ENCODE assay signal across 31 cellular contexts in the genomic region with DNA sequence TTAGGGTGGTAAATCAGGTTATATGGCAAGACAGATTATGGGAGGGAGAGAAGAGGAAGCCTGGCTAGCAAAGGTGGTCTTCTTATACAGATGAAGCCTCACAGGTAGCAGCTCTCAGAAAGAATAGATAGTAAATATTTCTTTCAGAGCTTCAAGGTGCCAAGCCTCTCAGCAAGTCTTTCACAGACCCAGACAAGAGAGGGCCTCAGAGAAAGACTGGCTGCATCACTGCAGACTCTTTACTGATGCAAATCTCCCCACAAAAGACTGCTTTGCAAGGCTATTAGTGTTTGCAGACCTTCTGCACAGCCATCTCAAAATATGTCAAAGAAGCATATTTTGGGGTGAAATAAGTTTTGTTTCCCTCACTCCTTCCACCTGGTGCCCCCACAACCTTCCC.
"Had no signal": no experiment of that assay in that cellular context is flagged by ENCODE, and none has a peak within 500 bp of the region (broad histone marks: within the 10 kb centered on the region; RNA-seq: fewer than 3 reads in every experiment).

No MANE protein-coding gene starts in this region.

- H3K27me3 Mint-ChIP-seq: activated CD4-positive, alpha-beta memory T cell treated with anti-CD3 and anti-CD28 coated beads, Interleukin-2, amount 10 ng/mL, durations not matched to agents 7 days and 5 days; activated CD4-positive, alpha-beta T cell treated with anti-CD3 and anti-CD28 coated beads, Interleukin-2, amount 10 ng/mL, durations not matched to agents 24 days and 14 days; activated naive CD4-positive, alpha-beta T cell treated with anti-CD3 and anti-CD28 coated beads, Interleukin-2, amount 10 ng/mL, durations not matched to agents 7 days and 5 days; activated T-cell treated with anti-CD3 and anti-CD28 coated beads, Interleukin-2, amount 50 U/mL, for 24 hours; progenitor cell of endocrine pancreas; stimulated activated naive CD8-positive, alpha-beta T cell treated with anti-CD3 and anti-CD28 coated beads, Interleukin-15, Interleukin-2, amounts not matched to agents 100 ng/mL and 50 ng/mL, for 24 hours had no signal

- H3K4me3 ChIP-seq: ascending aorta, cardiac muscle cell, colonic mucosa, gastrocnemius medialis, hepatocyte, lower lobe of right lung, right lobe of liver, thoracic aorta had no signal

- H3K4me1 ChIP-seq: ascending aorta, colonic mucosa, gastrocnemius medialis, lower lobe of right lung, right lobe of liver had no signal

- H3K9me3 ChIP-seq: colonic mucosa, gastrocnemius medialis, lower lobe of right lung, neutrophil, right lobe of liver, thoracic aorta had no signal

- H3K36me3 Mint-ChIP-seq: activated naive CD4-positive, alpha-beta T cell treated with anti-CD3 and anti-CD28 coated beads, Interleukin-2, amount 10 ng/mL, durations not matched to agents 7 days and 5 days; activated naive CD8-positive, alpha-beta T cell treated with anti-CD3 and anti-CD28 coated beads, Interleukin-2, amount 10 ng/mL, durations not matched to agents 7 days and 5 days; natural killer cell had no signal

- H3K27ac Mint-ChIP-seq: activated CD4-positive, alpha-beta memory T cell treated with anti-CD3 and anti-CD28 coated beads, Interleukin-2, amount 10 ng/mL, durations not matched to agents 7 days and 5 days; activated CD4-positive, alpha-beta T cell treated with anti-CD3 and anti-CD28 coated beads, Interleukin-2, amount 10 ng/mL, durations not matched to agents 24 days and 14 days; activated naive CD4-positive, alpha-beta T cell treated with anti-CD3 and anti-CD28 coated beads, Interleukin-2, amount 10 ng/mL, durations not matched to agents 7 days and 5 days; activated naive CD8-positive, alpha-beta T cell treated with anti-CD3 and anti-CD28 coated beads, Interleukin-2, amount 10 ng/mL, durations not matched to agents 7 days and 5 days; activated T-cell treated with anti-CD3 and anti-CD28 coated beads, Interleukin-2, amount 50 U/mL, for 24 hours; natural killer cell; progenitor cell of endocrine pancreas; stimulated activated naive CD8-positive, alpha-beta T cell treated with anti-CD3 and anti-CD28 coated beads, Interleukin-15, Interleukin-2, amounts not matched to agents 100 ng/mL and 50 ng/mL, for 24 hours had no signal

- ATAC-seq: gastrocnemius medialis, lower lobe of right lung, natural killer cell had no signal

- H3K9me3 Mint-ChIP-seq: activated CD4-positive, alpha-beta memory T cell treated with anti-CD3 and anti-CD28 coated beads, Interleukin-2, amount 10 ng/mL, durations not matched to agents 7 days and 5 days; activated CD4-positive, alpha-beta T cell treated with anti-CD3 and anti-CD28 coated beads, Interleukin-2, amount 10 ng/mL, durations not matched to agents 24 days and 14 days; activated naive CD4-positive, alpha-beta T cell treated with anti-CD3 and anti-CD28 coated beads, Interleukin-2, amount 10 ng/mL, durations not matched to agents 7 days and 5 days; activated naive CD8-positive, alpha-beta T cell treated with anti-CD3 and anti-CD28 coated beads, Interleukin-2, amount 10 ng/mL, durations not matched to agents 7 days and 5 days; activated T-cell treated with anti-CD3 and anti-CD28 coated beads, Interleukin-2, amount 50 U/mL, for 24 hours had no signal

- H3K36me3 ChIP-seq: ascending aorta, cardiac muscle cell, colonic mucosa, gastrocnemius medialis, lower lobe of right lung, neutrophil, right lobe of liver, thoracic aorta, WERI-Rb-1 had no signal

- H3K4me1 Mint-ChIP-seq: activated CD4-positive, alpha-beta memory T cell treated with anti-CD3 and anti-CD28 coated beads, Interleukin-2, amount 10 ng/mL, durations not matched to agents 7 days and 5 days; activated CD4-positive, alpha-beta T cell treated with anti-CD3 and anti-CD28 coated beads, Interleukin-2, amount 10 ng/mL, durations not matched to agents 24 days and 14 days; activated naive CD4-positive, alpha-beta T cell treated with anti-CD3 and anti-CD28 coated beads, Interleukin-2, amount 10 ng/mL, durations not matched to agents 7 days and 5 days; activated naive CD8-positive, alpha-beta T cell treated with anti-CD3 and anti-CD28 coated beads, Interleukin-2, amount 10 ng/mL, durations not matched to agents 7 days and 5 days; natural killer cell had no signal

- H3K27ac ChIP-seq: ascending aorta, cardiac muscle cell, colonic mucosa, gastrocnemius medialis, hepatocyte, lower lobe of right lung, neutrophil, right lobe of liver, thoracic aorta, WERI-Rb-1 had no signal

- H3K4me3 Mint-ChIP-seq: activated CD4-positive, alpha-beta memory T cell treated with anti-CD3 and anti-CD28 coated beads, Interleukin-2, amount 10 ng/mL, durations not matched to agents 7 days and 5 days; activated CD4-positive, alpha-beta T cell treated with anti-CD3 and anti-CD28 coated beads, Interleukin-2, amount 10 ng/mL, durations not matched to agents 24 days and 14 days; activated naive CD4-positive, alpha-beta T cell treated with anti-CD3 and anti-CD28 coated beads, Interleukin-2, amount 10 ng/mL, durations not matched to agents 7 days and 5 days; activated naive CD8-positive, alpha-beta T cell treated with anti-CD3 and anti-CD28 coated beads, Interleukin-2, amount 10 ng/mL, durations not matched to agents 7 days and 5 days; activated T-cell treated with anti-CD3 and anti-CD28 coated beads, Interleukin-2, amount 50 U/mL, for 24 hours; brain; natural killer cell; stimulated activated naive CD8-positive, alpha-beta T cell treated with anti-CD3 and anti-CD28 coated beads, Interleukin-15, Interleukin-2, amounts not matched to agents 100 ng/mL and 50 ng/mL, for 24 hours had no signal

- H3K27me3 ChIP-seq: ascending aorta, cardiac muscle cell, colonic mucosa, gastrocnemius medialis, hepatocyte, neutrophil, right lobe of liver had no signal

- DNase-seq: activated CD4-positive, alpha-beta memory T cell treated with anti-CD3 and anti-CD28 coated beads, Interleukin-2, amount 10 ng/mL, durations not matched to agents 7 days and 5 days; activated CD4-positive, alpha-beta T cell treated with anti-CD3 and anti-CD28 coated beads, Interleukin-2, amount 10 ng/mL, durations not matched to agents 24 days and 14 days; activated CD4-positive, CD25-positive, alpha-beta regulatory T cell treated with anti-CD3 and anti-CD28 coated beads, Interleukin-2, amount 50 U/mL, for 72 hours; activated CD8-positive, alpha-beta memory T cell treated with anti-CD3 and anti-CD28 coated beads, Interleukin-2, amount 50 U/mL, for 48 hours; activated gamma-delta T cell; activated naive CD4-positive, alpha-beta T cell treated with anti-CD3 and anti-CD28 coated beads, Interleukin-2, amount 10 ng/mL, durations not matched to agents 7 days and 5 days; activated naive CD8-positive, alpha-beta T cell treated with anti-CD3 and anti-CD28 coated beads, Interleukin-2, amount 10 ng/mL, durations not matched to agents 7 days and 5 days; activated T-cell treated with anti-CD3 and anti-CD28 coated beads, Interleukin-2, amount 50 U/mL, for 24 hours; cerebellar nuclear complex; colonic mucosa; effector CD8-positive, alpha-beta T cell; erythroblast; gastrocnemius medialis; glutamatergic neuron; lower lobe of right lung; mesendoderm; natural killer cell; stimulated activated CD4-positive, alpha-beta T cell treated with anti-CD3 and anti-CD28 coated beads, Interleukin-12 subunit alpha, Interleukin-12 subunit beta, amount 100 ng/mL, for 4 hours; stimulated activated CD4-positive, alpha-beta T cell treated with anti-CD3 and anti-CD28 coated beads, Interleukin-4, amount 100 ng/mL, for 1 hour; T-helper 9 cell; trophoblast cell; WERI-Rb-1 had no signal
